Comparison of ENCODE assay signal across 8 cellular contexts in the genomic region with DNA sequence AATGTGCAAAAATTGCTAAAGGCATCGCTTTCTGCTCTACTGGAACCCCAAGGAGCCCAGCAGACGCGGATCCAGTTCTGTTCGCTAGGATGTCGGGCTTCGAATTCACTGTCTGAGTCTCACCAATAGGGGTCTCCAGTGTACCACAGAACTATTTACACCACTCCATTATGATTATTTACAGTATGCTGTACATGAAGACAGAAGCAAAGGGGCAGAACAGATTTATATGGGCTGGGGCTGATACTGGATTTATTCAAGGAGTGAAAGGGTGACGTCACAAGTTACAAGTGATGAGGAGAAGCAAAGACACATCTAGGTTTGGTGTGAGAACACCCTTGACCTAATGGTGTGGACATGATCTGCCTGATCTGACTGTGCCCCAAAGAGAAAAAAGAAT.
DNase-seq lines count a peak whose midpoint lies in the region; ATAC-seq, FAIRE-seq and TF ChIP-seq lines count a peak whose summit lies in the region.

No MANE protein-coding gene starts in this region.

- H4K20me1 ChIP-seq in endothelial cell of umbilical vein (replicated peaks; ENCODE audit: control insufficient read depth, extremely low read depth, insufficient read depth, low read length): no peaks in the 10 kb centered on the region

- dilution Hi-C loops in endothelial cell of umbilical vein (cut with MboI; ENCODE audit: extremely low pct_ligation_motif_present, low sequenced_read_pairs): no loop called here

- DNase-seq in EH (ENCODE audit: low read depth) (peak; percentile 51), H54 (ENCODE audit: insufficient read length, low spot score) (peak; percentile 6), NAMALWA (ENCODE audit: low spot score) (peak; percentile 74), SIG-M5 treated with dmso at 0.1 percent for 504 hours (lab: John Stamatoyannopoulos, UW; ENCODE audit: unreplicated experiment) (peak; percentile 86), endothelial cell of umbilical vein (ENCODE audit: low read depth, low spot score) (peak; percentile 70), mucosa of descending colon (peak in 1 of 3 donors; percentile 54), 8988T (no peak), omental fat pad (ENCODE audit: low spot score) (no peak)

- FAIRE-seq in H54 (lab: Jason Lieb, UNC) (peak; percentile 64), endothelial cell of umbilical vein (lab: Jason Lieb, UNC) (peak; percentile 91)

- no peaks in the 10 kb centered on the region for H3K9me3 ChIP-seq in endothelial cell of umbilical vein (replicated peaks; ENCODE audit: control insufficient read depth, insufficient read depth, low read length)
- H3K9me3 ChIP-seq in mucosa of descending colon: no peaks in the 10 kb centered on the region

- no peaks in the 10 kb centered on the region for H3K4me1 ChIP-seq in endothelial cell of umbilical vein (ENCODE audit: control insufficient read depth, extremely low read depth, insufficient read depth, low read length)
- H3K4me1 ChIP-seq in mucosa of descending colon (ENCODE audit: low read depth): no peaks in the 10 kb centered on the region

- no peak overlapping the region for H3K4me2 ChIP-seq in endothelial cell of umbilical vein (ENCODE audit: insufficient read depth, low read length)

- BruUV-seq in endothelial cell of umbilical vein (replicated peaks; lab: Mats Ljungman, UMichigan): no TSS peak

- H2AFZ ChIP-seq in endothelial cell of umbilical vein (ENCODE audit: low read depth, low read length): no peak overlapping the region

- intact Hi-C loops in endothelial cell of umbilical vein (cut with micrococcal nuclease): loop anchor here (1.0 kb wide), 3 partner anchors 323 to 730 kb away; no protein-coding TSS in a partner anchor
- intact Hi-C loops in mucosa of descending colon (cut with DNase I, micrococcal nuclease): loop anchor here (10.0 kb wide), 2 partner anchors 318 to 718 kb away; partner anchors contain the start of gene EVX2 (in 1 of the 2)

- no peak overlapping the region for H3K4me3 ChIP-seq in endothelial cell of umbilical vein (replicated peaks in 1 of 3; ENCODE audit: insufficient read depth in 1 of 3, low read depth in 1 of 3, low read length in 3 of 3)
- H3K4me3 ChIP-seq in mucosa of descending colon: no peak overlapping the region

- no peaks in the 10 kb centered on the region for H3K36me3 ChIP-seq in endothelial cell of umbilical vein (ENCODE audit: control insufficient read depth in 2 of 2, extremely low read depth in 1 of 2, insufficient read depth in 2 of 2, low read length in 2 of 2)
- no peaks in the 10 kb centered on the region for H3K36me3 ChIP-seq in mucosa of descending colon (ENCODE audit: low read depth)

- ATAC-seq in mucosa of descending colon (peak; percentile 73), omental fat pad (ENCODE audit: low FRiP score) (no peak)

- TF ChIP-seq CTCF in endothelial cell of umbilical vein (IDR thresholded peaks at IDR 0.05; ENCODE audit: extremely low read depth in 1 of 2, insufficient read depth in 1 of 2, low read depth in 1 of 2, low read length in 2 of 2) (peak; percentile 74 to 75), mucosa of descending colon (IDR thresholded peaks at IDR 0.05) (peak; percentile 15), omental fat pad (IDR thresholded peaks at IDR 0.05) (peak in 1 of 3 donors; percentile 48)

- H3K9me1 ChIP-seq in endothelial cell of umbilical vein (replicated peaks; ENCODE audit: control insufficient read depth, extremely low read depth, insufficient read depth, low read length): no peaks in the 10 kb centered on the region

- POLR2A ChIA-PET in endothelial cell of umbilical vein (lab: Charles Lee): no interaction called here

- TF ChIP-seq POLR2A in H54 (IDR thresholded peaks at IDR 0.05; ENCODE audit: low read depth, low read length): no peak
- no peak for TF ChIP-seq POLR2A in endothelial cell of umbilical vein (IDR thresholded peaks at IDR 0.05; ENCODE audit: low read depth, low read length)

- H3K9ac ChIP-seq in endothelial cell of umbilical vein (replicated peaks; ENCODE audit: extremely low read depth, insufficient read depth, low read length): no peak overlapping the region

- CTCF ChIA-PET in endothelial cell of umbilical vein (lab: Charles Lee): interaction anchor here (0.8 to 3.3 kb wide), 8 partner anchors 12 to 1285 kb away, joined by 3 to 25 read pairs (median 5); no protein-coding TSS in a partner anchor

- H3K27me3 ChIP-seq in endothelial cell of umbilical vein (ENCODE audit: control insufficient read depth in 2 of 2, insufficient read depth in 2 of 2, low read length in 2 of 2): peaks cover 5 to 34% of the 10 kb centered on the region in 2 experiments

- no peaks in the 10 kb centered on the region for H3K79me2 ChIP-seq in endothelial cell of umbilical vein (ENCODE audit: control insufficient read depth, insufficient read depth, low read length)

- no peak overlapping the region for H3K27ac ChIP-seq in endothelial cell of umbilical vein (ENCODE audit: insufficient read depth, low read depth, low read length)

TF ChIP-seq in endothelial cell of umbilical vein, 7 proteins besides CTCF, POLR2A, EP300 and RAD21:
- TF ChIP-seq, protein P1, sequence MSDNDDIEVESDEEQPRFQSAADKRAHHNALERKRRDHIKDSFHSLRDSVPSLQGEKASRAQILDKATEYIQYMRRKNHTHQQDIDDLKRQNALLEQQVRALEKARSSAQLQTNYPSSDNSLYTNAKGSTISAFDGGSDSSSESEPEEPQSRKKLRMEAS (IDR thresholded peaks at IDR 0.05; ENCODE audit: insufficient read depth, insufficient read length): no peak
- TF ChIP-seq EZH2 (IDR thresholded peaks at IDR 0.05; ENCODE audit: borderline replicate concordance, low read depth, low read length, severe bottlenecking) (no peak), JUN (IDR thresholded peaks at IDR 0.05; ENCODE audit: borderline replicate concordance, insufficient read depth, insufficient read length, low read depth) (no peak), GATA2 (IDR thresholded peaks at IDR 0.05; ENCODE audit: insufficient read depth, insufficient read length, low read depth, low read length) (no peak), FOS (IDR thresholded peaks at IDR 0.05; ENCODE audit: borderline replicate concordance, insufficient read depth, low read length) (no peak)

Comparison
In these comparisons a context has a peak if more than half of its experiments do, and no peak if none do; other contexts are left out.
1. DNase-seq: peak in EH (single experiment), H54 (single experiment), NAMALWA (single experiment), SIG-M5 treated with dmso at 0.1 percent for 504 hours (single experiment) and endothelial cell of umbilical vein (single experiment); none in 8988T (single experiment) and omental fat pad (single experiment).